20 cellular contexts compared by ENCODE assay signal in genomic region chr4:182141046-182141445, GRCh38.
DNase-seq lines count a peak whose midpoint lies in the region; ATAC-seq lines count a peak whose summit lies in the region.
"Had no signal": no experiment of that assay in that cellular context is flagged by ENCODE, and none has a peak within 500 bp of the region (broad histone marks: within the 10 kb centered on the region; RNA-seq: fewer than 3 reads in every experiment).

No MANE protein-coding gene starts in this region.

- H3K9me3 Mint-ChIP-seq in effector memory CD8-positive, alpha-beta T cell, result peaks cover 0 to 6% of the 10 kb centered on the region in 2 donors

- H3K4me3 ChIP-seq in H7 (ENCODE audit: insufficient read depth, low read depth, low read length) (peak overlapping the region; percentile 20; the same call in 1 of the 2 replicates), iPS-20b (ENCODE audit: low read length) (peak overlapping the region; percentile 51; the same call in 1 of the 2 replicates)
- H3K4me3 ChIP-seq: BLaER1 treated with 17β-estradiol and CSF1 and Interleukin-3, amounts not matched to agents 10 nM and 100 nM had no signal

- DNase-seq in H7 (peak; percentile 49), astrocyte of the hippocampus (ENCODE audit: low read depth, low spot score) (peak; percentile 63), retina (peak; percentile 84)
- no peak for DNase-seq in effector memory CD8-positive, alpha-beta T cell
- DNase-seq: activated CD8-positive, alpha-beta memory T cell treated with anti-CD3 and anti-CD28 coated beads, Interleukin-2, amount 10 ng/mL, durations not matched to agents 7 days and 5 days; activated gamma-delta T cell treated with Interleukin-2 at 50 U/mL for 16 hours; effector CD8-positive, alpha-beta T cell; HCEC 1CT; MM.1S; NCI-H2107; right cardiac atrium; stimulated activated CD4-positive, alpha-beta T cell treated with anti-CD3 and anti-CD28 coated beads, Interleukin-2, amount 100 ng/mL, for 24 hours; T-helper 1 cell had no signal

- no peak overlapping the region for H3K27ac Mint-ChIP-seq in effector memory CD8-positive, alpha-beta T cell
- H3K27ac Mint-ChIP-seq: activated CD8-positive, alpha-beta memory T cell treated with anti-CD3 and anti-CD28 coated beads, Interleukin-2, amount 10 ng/mL, durations not matched to agents 7 days and 5 days; natural killer cell treated with Interleukin-12 subunit alpha and Interleukin-12 subunit beta and Interleukin-15 and Interleukin-18, amount 100 ng/mL, for 72 hours had no signal

- no peaks in the 10 kb centered on the region for H3K36me3 Mint-ChIP-seq in effector memory CD8-positive, alpha-beta T cell (ENCODE audit: insufficient read depth)
- H3K36me3 Mint-ChIP-seq: natural killer cell treated with Interleukin-12 subunit alpha and Interleukin-12 subunit beta and Interleukin-15 and Interleukin-18, amount 100 ng/mL, for 72 hours had no signal

- H3K27me3 ChIP-seq in H7 (ENCODE audit: control insufficient read depth, insufficient read depth, low read length) (peaks cover 22% of the 10 kb centered on the region), iPS-20b (ENCODE audit: insufficient read depth, low read length) (peaks cover 35% of the 10 kb centered on the region)

- H3K27me3 Mint-ChIP-seq in effector memory CD8-positive, alpha-beta T cell, result peaks cover 37 to 77% of the 10 kb centered on the region in 2 donors

- no peak overlapping the region for H3K27ac ChIP-seq in iPS-20b (ENCODE audit: low read length)
- H3K27ac ChIP-seq: BLaER1 treated with 17β-estradiol and CSF1 and Interleukin-3, amounts not matched to agents 10 nM and 100 nM; RWPE1 had no signal

- H3K4me1 ChIP-seq in iPS-20b (ENCODE audit: insufficient read depth, low read length), result peaks cover 24% of the 10 kb centered on the region; the same call in 1 of the 2 replicates

- ATAC-seq in effector memory CD8-positive, alpha-beta T cell (replicated peaks), result no peak
- no peak for ATAC-seq in HG03565 (IDR thresholded peaks at IDR 0.05; ENCODE audit: unreplicated experiment)
- no peak for ATAC-seq in GM21447 (IDR thresholded peaks at IDR 0.05; ENCODE audit: unreplicated experiment)
- ATAC-seq: activated CD8-positive, alpha-beta memory T cell treated with anti-CD3 and anti-CD28 coated beads, Interleukin-2, amount 10 ng/mL, durations not matched to agents 7 days and 5 days; HepG2; natural killer cell treated with Interleukin-12 subunit alpha and Interleukin-12 subunit beta and Interleukin-15 and Interleukin-18, amount 100 ng/mL, for 72 hours; right cardiac atrium had no signal

- peaks cover 0 to 5% of the 10 kb centered on the region in 2 donors for H3K4me1 Mint-ChIP-seq in effector memory CD8-positive, alpha-beta T cell (ENCODE audit: low read depth in 2 of 2)

- no peaks in the 10 kb centered on the region for H3K9me3 ChIP-seq in iPS-20b (ENCODE audit: insufficient read depth, low read depth, low read length)

- no peaks in the 10 kb centered on the region for H3K36me3 ChIP-seq in H7 (replicated peaks; ENCODE audit: control insufficient read depth, insufficient read depth, low read length)
- H3K36me3 ChIP-seq in iPS-20b (ENCODE audit: insufficient read depth, low read depth, low read length), result no peaks in the 10 kb centered on the region

- H3K9ac ChIP-seq in iPS-20b (ENCODE audit: low read depth, low read length), result 0 out of 2 replicates have a peak overlapping the region, but pooled peaks have one; percentile 2
- H3K9ac ChIP-seq: BLaER1 treated with 17β-estradiol and CSF1 and Interleukin-3, amounts not matched to agents 10 nM and 100 nM had no signal

- no peak overlapping the region for H3K4me3 Mint-ChIP-seq in effector memory CD8-positive, alpha-beta T cell
- H3K4me3 Mint-ChIP-seq: activated CD8-positive, alpha-beta memory T cell treated with anti-CD3 and anti-CD28 coated beads, Interleukin-2, amount 10 ng/mL, durations not matched to agents 7 days and 5 days; natural killer cell treated with Interleukin-12 subunit alpha and Interleukin-12 subunit beta and Interleukin-15 and Interleukin-18, amount 100 ng/mL, for 72 hours had no signal

Comparison
In these comparisons a context has a peak if more than half of its experiments do, and no peak if none do; other contexts are left out.
1. DNase-seq: peak in H7 (single experiment), astrocyte of the hippocampus (single experiment) and retina (single experiment); none in effector memory CD8-positive, alpha-beta T cell (0 of 3).